Comparison of ENCODE assay signal across 1 cellular context in the genomic region with DNA sequence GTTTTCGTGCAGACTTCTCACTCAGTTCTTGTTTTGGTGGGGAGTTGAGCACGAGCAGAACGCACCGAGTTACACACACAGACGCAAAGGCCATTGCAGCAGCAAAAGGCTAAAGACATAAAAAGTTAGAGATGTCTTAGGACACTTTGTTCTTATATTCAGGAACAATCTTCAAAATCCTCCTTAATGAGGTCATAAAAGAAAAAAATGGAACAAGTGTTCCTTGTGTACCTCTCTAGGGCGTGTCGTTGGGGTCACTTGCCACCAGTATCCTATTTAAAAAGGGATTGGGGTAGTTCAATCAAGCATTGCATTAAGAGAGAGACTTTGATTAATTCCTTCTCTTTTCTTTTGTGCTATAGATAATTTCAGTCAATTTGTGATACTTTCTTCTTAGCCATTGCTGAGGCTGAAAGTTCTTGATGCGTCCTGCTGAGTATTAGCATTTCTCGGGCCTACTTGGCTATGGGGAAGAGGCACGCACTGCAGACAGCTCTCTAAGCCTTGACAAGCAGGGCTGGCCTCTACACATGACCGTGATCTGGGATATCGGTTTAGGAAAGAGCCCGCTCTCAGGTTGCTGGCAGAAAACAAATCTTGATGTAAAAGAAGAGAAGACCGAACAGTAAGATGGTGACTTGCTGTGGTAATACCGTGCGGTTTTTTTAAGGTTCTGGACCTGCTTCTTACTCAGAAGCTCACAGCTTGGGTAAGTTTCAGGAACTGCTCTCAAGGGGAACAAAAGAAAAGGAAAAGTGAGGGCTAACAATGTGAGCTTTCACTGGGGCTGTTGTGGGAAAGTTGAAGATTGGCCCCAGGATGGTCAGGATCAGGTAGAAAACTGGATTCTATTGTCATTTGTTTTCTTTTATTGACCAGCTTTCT.
TF ChIP-seq lines count a peak whose summit lies in the region.

No MANE protein-coding gene starts in this region.

TF ChIP-seq in GM23338, 12 proteins besides CTCF, POLR2A, EP300 and RAD21 (continued from another document):
- TF ChIP-seq, protein P1, sequence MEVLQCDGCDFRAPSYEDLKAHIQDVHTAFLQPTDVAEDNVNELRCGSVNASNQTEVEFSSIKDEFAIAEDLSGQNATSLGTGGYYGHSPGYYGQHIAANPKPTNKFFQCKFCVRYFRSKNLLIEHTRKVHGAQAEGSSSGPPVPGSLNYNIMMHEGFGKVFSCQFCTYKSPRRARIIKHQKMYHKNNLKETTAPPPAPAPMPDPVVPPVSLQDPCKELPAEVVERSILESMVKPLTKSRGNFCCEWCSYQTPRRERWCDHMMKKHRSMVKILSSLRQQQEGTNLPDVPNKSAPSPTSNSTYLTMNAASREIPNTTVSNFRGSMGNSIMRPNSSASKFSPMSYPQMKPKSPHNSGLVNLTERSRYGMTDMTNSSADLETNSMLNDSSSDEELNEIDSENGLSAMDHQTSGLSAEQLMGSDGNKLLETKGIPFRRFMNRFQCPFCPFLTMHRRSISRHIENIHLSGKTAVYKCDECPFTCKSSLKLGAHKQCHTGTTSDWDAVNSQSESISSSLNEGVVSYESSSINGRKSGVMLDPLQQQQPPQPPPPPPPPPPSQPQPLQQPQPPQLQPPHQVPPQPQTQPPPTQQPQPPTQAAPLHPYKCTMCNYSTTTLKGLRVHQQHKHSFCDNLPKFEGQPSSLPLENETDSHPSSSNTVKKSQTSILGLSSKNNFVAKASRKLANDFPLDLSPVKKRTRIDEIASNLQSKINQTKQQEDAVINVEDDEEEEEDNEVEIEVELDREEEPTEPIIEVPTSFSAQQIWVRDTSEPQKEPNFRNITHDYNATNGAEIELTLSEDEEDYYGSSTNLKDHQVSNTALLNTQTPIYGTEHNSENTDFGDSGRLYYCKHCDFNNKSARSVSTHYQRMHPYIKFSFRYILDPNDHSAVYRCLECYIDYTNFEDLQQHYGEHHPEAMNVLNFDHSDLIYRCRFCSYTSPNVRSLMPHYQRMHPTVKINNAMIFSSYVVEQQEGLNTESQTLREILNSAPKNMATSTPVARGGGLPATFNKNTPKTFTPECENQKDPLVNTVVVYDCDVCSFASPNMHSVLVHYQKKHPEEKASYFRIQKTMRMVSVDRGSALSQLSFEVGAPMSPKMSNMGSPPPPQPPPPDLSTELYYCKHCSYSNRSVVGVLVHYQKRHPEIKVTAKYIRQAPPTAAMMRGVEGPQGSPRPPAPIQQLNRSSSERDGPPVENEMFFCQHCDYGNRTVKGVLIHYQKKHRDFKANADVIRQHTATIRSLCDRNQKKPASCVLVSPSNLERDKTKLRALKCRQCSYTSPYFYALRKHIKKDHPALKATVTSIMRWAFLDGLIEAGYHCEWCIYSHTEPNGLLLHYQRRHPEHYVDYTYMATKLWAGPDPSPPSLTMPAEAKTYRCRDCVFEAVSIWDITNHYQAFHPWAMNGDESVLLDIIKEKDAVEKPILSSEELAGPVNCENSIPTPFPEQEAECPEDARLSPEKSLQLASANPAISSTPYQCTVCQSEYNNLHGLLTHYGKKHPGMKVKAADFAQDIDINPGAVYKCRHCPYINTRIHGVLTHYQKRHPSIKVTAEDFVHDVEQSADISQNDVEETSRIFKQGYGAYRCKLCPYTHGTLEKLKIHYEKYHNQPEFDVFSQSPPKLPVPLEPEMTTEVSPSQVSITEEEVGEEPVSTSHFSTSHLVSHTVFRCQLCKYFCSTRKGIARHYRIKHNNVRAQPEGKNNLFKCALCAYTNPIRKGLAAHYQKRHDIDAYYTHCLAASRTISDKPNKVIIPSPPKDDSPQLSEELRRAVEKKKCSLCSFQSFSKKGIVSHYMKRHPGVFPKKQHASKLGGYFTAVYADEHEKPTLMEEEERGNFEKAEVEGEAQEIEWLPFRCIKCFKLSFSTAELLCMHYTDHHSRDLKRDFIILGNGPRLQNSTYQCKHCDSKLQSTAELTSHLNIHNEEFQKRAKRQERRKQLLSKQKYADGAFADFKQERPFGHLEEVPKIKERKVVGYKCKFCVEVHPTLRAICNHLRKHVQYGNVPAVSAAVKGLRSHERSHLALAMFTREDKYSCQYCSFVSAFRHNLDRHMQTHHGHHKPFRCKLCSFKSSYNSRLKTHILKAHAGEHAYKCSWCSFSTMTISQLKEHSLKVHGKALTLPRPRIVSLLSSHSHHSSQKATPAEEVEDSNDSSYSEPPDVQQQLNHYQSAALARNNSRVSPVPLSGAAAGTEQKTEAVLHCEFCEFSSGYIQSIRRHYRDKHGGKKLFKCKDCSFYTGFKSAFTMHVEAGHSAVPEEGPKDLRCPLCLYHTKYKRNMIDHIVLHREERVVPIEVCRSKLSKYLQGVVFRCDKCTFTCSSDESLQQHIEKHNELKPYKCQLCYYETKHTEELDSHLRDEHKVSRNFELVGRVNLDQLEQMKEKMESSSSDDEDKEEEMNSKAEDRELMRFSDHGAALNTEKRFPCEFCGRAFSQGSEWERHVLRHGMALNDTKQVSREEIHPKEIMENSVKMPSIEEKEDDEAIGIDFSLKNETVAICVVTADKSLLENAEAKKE (CRISPR knock-in tag; IDR thresholded peaks at IDR 0.05), result no peak
- no peak for TF ChIP-seq ZNF331 (CRISPR knock-in tag; IDR thresholded peaks at IDR 0.05; ENCODE audit: low read depth)
- TF ChIP-seq EZH2phosphoT487 (IDR thresholded peaks at IDR 0.05; ENCODE audit: unreplicated experiment), result no peak
- no peak for TF ChIP-seq NANOG (IDR thresholded peaks at IDR 0.05; ENCODE audit: borderline replicate concordance)
- no peak for TF ChIP-seq POLR2AphosphoS5 (IDR thresholded peaks at IDR 0.05; ENCODE audit: low read depth)
- TF ChIP-seq CREB1 (CRISPR knock-in tag; IDR thresholded peaks at IDR 0.05; ENCODE audit: low read depth), result no peak
- no peak for TF ChIP-seq EZH2 (IDR thresholded peaks at IDR 0.05; ENCODE audit: low read depth, unreplicated experiment)
